9 cellular contexts compared by ENCODE assay signal in the genomic region with DNA sequence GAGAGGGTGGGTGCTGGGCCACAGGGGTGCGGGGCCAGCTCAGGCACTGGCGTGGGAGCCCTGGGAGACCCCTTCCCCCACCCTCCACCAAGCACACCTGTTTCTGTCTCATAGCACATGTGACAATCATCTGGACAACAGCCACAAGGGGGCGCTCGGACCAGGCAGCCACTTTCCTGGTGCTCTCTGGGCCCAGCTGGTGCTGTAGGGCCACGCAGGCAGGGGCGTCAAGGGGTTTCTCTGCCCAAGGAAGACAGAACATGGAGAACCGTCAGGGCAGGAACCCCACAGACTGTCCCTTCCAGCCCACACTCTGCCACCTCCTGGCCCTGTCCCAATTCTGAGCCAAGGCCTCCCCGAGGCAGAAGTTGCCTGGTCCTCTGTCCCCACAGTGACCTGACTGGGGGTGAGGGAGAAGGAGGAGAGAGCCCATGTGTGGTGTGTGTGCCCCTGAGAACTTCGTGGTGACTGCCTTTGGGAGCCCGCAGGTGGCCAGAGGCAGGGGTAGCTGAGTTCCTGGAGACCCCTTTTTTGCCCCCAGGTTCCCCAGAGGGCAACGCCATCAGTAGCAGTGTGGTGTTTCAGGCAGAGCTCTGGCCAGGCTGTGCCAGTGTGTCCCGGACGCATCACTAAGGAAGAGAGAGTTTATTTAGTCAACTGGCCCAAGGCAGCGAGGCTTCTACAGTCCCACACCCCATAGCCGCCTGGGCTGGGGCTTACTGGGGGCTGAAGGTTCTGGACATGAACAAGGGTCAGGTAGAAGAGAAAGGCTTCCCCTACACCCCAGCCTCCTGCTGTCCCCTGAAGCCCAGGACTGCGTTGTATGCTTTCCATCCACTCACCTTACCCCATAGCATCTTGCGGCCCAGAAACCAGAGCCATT. TPM values are rescaled to one million over a fixed set of nuclear protein-coding genes. Genes with fewer than 3 reads are reported as not detected.
DNase-seq lines count a peak whose midpoint lies in the region; ATAC-seq and TF ChIP-seq lines count a peak whose summit lies in the region.
"Had no signal": no experiment of that assay in that cellular context is flagged by ENCODE, and none has a peak within 500 bp of the region (broad histone marks: within the 10 kb centered on the region; RNA-seq: fewer than 3 reads in every experiment).

No MANE protein-coding gene starts in this region.

- no peaks in the 10 kb centered on the region for H3K9me3 ChIP-seq in CD8-positive, alpha-beta T cell (ENCODE audit: low read length)

- no peaks in the 10 kb centered on the region for H3K27me3 ChIP-seq in CD8-positive, alpha-beta T cell (ENCODE audit: insufficient read depth, low read length)

- no peak overlapping the region for H3K27ac Mint-ChIP-seq in CD8-positive, alpha-beta T cell
- H3K27ac Mint-ChIP-seq in MCF 10A (ENCODE audit: low read depth, unreplicated experiment) = peak overlapping the region; percentile 65

- H3K27ac ChIP-seq in CD8-positive, alpha-beta T cell (ENCODE audit: low read depth, low read length) = no peak overlapping the region

- intact Hi-C loops in CD8-positive, alpha-beta T cell (cut with DNase I, micrococcal nuclease) = loop anchor here (1.0 to 10.0 kb wide), 5 partner anchors 119 to 507 kb away; partner anchors contain the start of genes CSNK2A2 (in 1 of the 2), GINS3 (in 1 of the 2), USB1 (in 1 of the 2) and ZNF319 (in 1 of the 2)
- intact Hi-C loops in MCF 10A (cut with micrococcal nuclease) = loop anchor here (1.0 kb wide), 2 partner anchors 126 to 149 kb away; no protein-coding TSS in a partner anchor

- CTCF ChIA-PET in CD8-positive, alpha-beta T cell (lab: Charles Lee) = interaction anchor here (0.6 to 4.7 kb wide), 17 partner anchors 9 to 910 kb away, joined by 3 to 53 read pairs (median 5); partner anchors contain the start of gene NDRG4
- CTCF ChIA-PET in MCF 10A (lab: Yijun Ruan, JAX) = interaction anchor here (0.6 to 2.1 kb wide), 20 partner anchors 9 to 559 kb away, joined by 3 to 18 read pairs (median 4); no protein-coding TSS in a partner anchor

- H3K27me3 Mint-ChIP-seq in CD8-positive, alpha-beta T cell (ENCODE audit: low read depth) = no peaks in the 10 kb centered on the region
- no peaks in the 10 kb centered on the region for H3K27me3 Mint-ChIP-seq in MCF 10A (ENCODE audit: insufficient read depth, unreplicated experiment)
- H3K27me3 Mint-ChIP-seq: IgD-negative memory B cell had no signal

- no peak overlapping the region for H3K4me3 ChIP-seq in CD8-positive, alpha-beta T cell (ENCODE audit: low read depth, low read length)
- no peak overlapping the region for H3K4me3 ChIP-seq in WI38 (ENCODE audit: low read depth, low read length)

- POLR2A ChIA-PET in CD8-positive, alpha-beta T cell (lab: Charles Lee) = interaction anchor here (0.5 to 1.6 kb wide), 2 partner anchors 134 to 243 kb away, joined by 3 to 7 read pairs; no protein-coding TSS in a partner anchor
- POLR2A ChIA-PET in MCF 10A (lab: Yijun Ruan, JAX) = no interaction called here

- peak; percentile 44 for ATAC-seq in CD8-positive, alpha-beta T cell
- no peak for ATAC-seq in GM19328 (IDR thresholded peaks at IDR 0.05; ENCODE audit: unreplicated experiment)

- peak; percentile 70 for TF ChIP-seq CTCF in CD8-positive, alpha-beta T cell (IDR thresholded peaks at IDR 0.05)
- TF ChIP-seq CTCF in WI38 (IDR thresholded peaks at IDR 0.05; ENCODE audit: low read depth, low read length) (peak; percentile 60), MCF 10A (IDR thresholded peaks at IDR 0.05; ENCODE audit: unreplicated experiment) (peak; percentile 89)

- peak; percentile 66 to 89 (median 81) for DNase-seq in CD8-positive, alpha-beta T cell
- DNase-seq in H4 (ENCODE audit: low spot score) = peak; percentile 47
- DNase-seq in NCI-H2171 (lab: John Stamatoyannopoulos, UW) = peak; percentile 28
- DNase-seq in MCF 10A (ENCODE audit: unreplicated experiment) = peak; percentile 80
- DNase-seq in kidney glomerular epithelial cell (lab: John Stamatoyannopoulos, UW) = peak; percentile 48
- DNase-seq in stimulated activated CD4-positive, alpha-beta T cell treated with anti-CD3 and anti-CD28 coated beads, Interleukin-4, amount 100 ng/mL, for 24 hours = peak; percentile 89

- H3K4me1 Mint-ChIP-seq in CD8-positive, alpha-beta T cell (ENCODE audit: low read depth) = peaks cover 15% of the 10 kb centered on the region
- peaks cover 6% of the 10 kb centered on the region for H3K4me1 Mint-ChIP-seq in MCF 10A (ENCODE audit: insufficient read depth, unreplicated experiment)

- peaks cover 13% of the 10 kb centered on the region for H3K4me1 ChIP-seq in CD8-positive, alpha-beta T cell (ENCODE audit: insufficient read depth, low read length)

- H3K4me3 Mint-ChIP-seq in CD8-positive, alpha-beta T cell = no peak overlapping the region
- no peak overlapping the region for H3K4me3 Mint-ChIP-seq in MCF 10A (ENCODE audit: unreplicated experiment)

- no peaks in the 10 kb centered on the region for H3K9me3 Mint-ChIP-seq in CD8-positive, alpha-beta T cell
- H3K9me3 Mint-ChIP-seq in MCF 10A (ENCODE audit: unreplicated experiment) = no peaks in the 10 kb centered on the region
- H3K9me3 Mint-ChIP-seq: IgD-negative memory B cell had no signal

- BruUV-seq in MCF 10A (replicated peaks; lab: Mats Ljungman, UMichigan) = no TSS peak

- no peaks in the 10 kb centered on the region for H3K36me3 ChIP-seq in CD8-positive, alpha-beta T cell (ENCODE audit: insufficient read depth, low read length)

- peaks cover 9% of the 10 kb centered on the region for H3K36me3 Mint-ChIP-seq in CD8-positive, alpha-beta T cell
- H3K36me3 Mint-ChIP-seq in MCF 10A (ENCODE audit: insufficient read depth, unreplicated experiment) = peaks cover 24% of the 10 kb centered on the region
- H3K36me3 Mint-ChIP-seq: IgD-negative memory B cell had no signal

RNA-seq across cellular contexts. Expression of gene SETD6, which starts 3.1 kb away (rescaled TPM):
- total RNA-seq in CD8-positive, alpha-beta T cell = 10 to 100 TPM; 17.3 to 17.4 TPM
- total RNA-seq in H4 (2014; rRNA removed; shearing (Covaris generic)) = 15.3 and 17.7 TPM in 2 replicates
- 18.4 and 19.5 TPM in 2 replicates for total RNA-seq in MCF 10A (2022)

RNA-seq across cellular contexts. Expression of gene NDRG4, which starts 12.2 kb away (rescaled TPM):
- total RNA-seq in CD8-positive, alpha-beta T cell = not detected
- 30.0 and 31.6 TPM in 2 replicates for total RNA-seq in H4 (2014; rRNA removed; shearing (Covaris generic))
- not detected in 2 replicates for total RNA-seq in MCF 10A (2022)

Comparison
In these comparisons a context has a peak if more than half of its experiments do, and no peak if none do; other contexts are left out.
1. DNase-seq: peak in every context shown above with its lines; median percentile 89 in stimulated activated CD4-positive, alpha-beta T cell treated with anti-CD3 and anti-CD28 coated beads, Interleukin-4, amount 100 ng/mL, for 24 hours; 81 in CD8-positive, alpha-beta T cell; 80 in MCF 10A; 48 in kidney glomerular epithelial cell; 47 in H4; 28 in NCI-H2171.
2. RNA of gene NDRG4, which starts 12.2 kb away (total RNA-seq): 30.0 to 31.6 TPM in H4; not detected in CD8-positive, alpha-beta T cell and not detected in MCF 10A; every median in the first group is over 10 times any median in the second.
3. Peak in every context shown above with its lines, with median percentiles within 50 percentile points of each other: CTCF ChIP-seq.